8 cellular contexts compared by ENCODE assay signal in genomic region chr3:158532099-158532734, GRCh38. TPM values are rescaled to one million over a fixed set of nuclear protein-coding genes. Genes with fewer than 3 reads are reported as not detected.
A peak's percentile ranks its signal among the peaks of the same experiment; 100 is the strongest.
DNase-seq lines count a peak whose midpoint lies in the region; ATAC-seq, FAIRE-seq and TF ChIP-seq lines count a peak whose summit lies in the region.

No MANE protein-coding gene starts in this region.

- H3K4me3 Mint-ChIP-seq in activated T-cell treated with anti-CD3 and anti-CD28 coated beads, Interleukin-2, amount 50 U/mL, for 72 hours = no peak overlapping the region
- no peak overlapping the region for H3K4me3 Mint-ChIP-seq in activated T-cell treated with anti-CD3 and anti-CD28 coated beads, Interleukin-2, amount 50 U/mL, for 4 hours

- H3K27ac ChIP-seq in H1 (ENCODE audit: low read depth, low read length) (no peak overlapping the region), pancreas (no peak overlapping the region)

- peak; percentile 81 to 83 for TF ChIP-seq RAD21 in H1 (IDR thresholded peaks at IDR 0.05 in 1 of 2, conservative IDR thresholded peaks at IDR 0.05 in 1 of 2; ENCODE audit: low read depth in 2 of 2, low read length in 2 of 2)

- no peak overlapping the region for H3K4ac ChIP-seq in H1 (replicated peaks; ENCODE audit: insufficient read length, low read depth, low read length)

- H3K9me3 ChIP-seq in H1 (ENCODE audit: insufficient read depth in 2 of 2, low read depth in 1 of 2, low read length in 1 of 2) (no peaks in the 10 kb centered on the region), pancreas (no peaks in the 10 kb centered on the region)

- H3K9ac ChIP-seq in H1 (replicated peaks in 1 of 4; ENCODE audit: extremely low read depth in 1 of 4, low read depth in 3 of 4, low read length in 3 of 4) = no peak overlapping the region

- peak in 2 of 3 experiments; percentile 50 to 54; a peak in 2 of 4 replicates for TF ChIP-seq CTCF in H1 (IDR thresholded peaks at IDR 0.05; ENCODE audit: control extremely low read depth in 1 of 3, insufficient read depth in 1 of 3, low read depth in 1 of 3, low read length in 3 of 3)
- TF ChIP-seq CTCF in pancreas (IDR thresholded peaks at IDR 0.05) = no peak

- no peak overlapping the region for H3K56ac ChIP-seq in H1 (replicated peaks; ENCODE audit: insufficient read length, low read depth, low read length)

- TF ChIP-seq POLR2A in H1 (IDR thresholded peaks at IDR 0.05; ENCODE audit: control extremely low read depth in 1 of 2, low read depth in 2 of 2, low read length in 2 of 2) = no peak

- no peaks in the 10 kb centered on the region for H3K79me2 ChIP-seq in H1 (ENCODE audit: control insufficient read depth in 1 of 2, insufficient read depth in 2 of 2, low read length in 2 of 2)

- H3K23ac ChIP-seq in H1 (ENCODE audit: insufficient read length) = no peak overlapping the region

- no peaks in the 10 kb centered on the region for H3K4me1 Mint-ChIP-seq in activated T-cell treated with anti-CD3 and anti-CD28 coated beads, Interleukin-2, amount 50 U/mL, for 72 hours (ENCODE audit: low read depth)
- H3K4me1 Mint-ChIP-seq in activated T-cell treated with anti-CD3 and anti-CD28 coated beads, Interleukin-2, amount 50 U/mL, for 4 hours (ENCODE audit: low read depth) = no peaks in the 10 kb centered on the region

- H2BK12ac ChIP-seq in H1 (ENCODE audit: low read depth, low read length) = no peak overlapping the region

- no peaks in the 10 kb centered on the region for H3K27me3 Mint-ChIP-seq in activated T-cell treated with anti-CD3 and anti-CD28 coated beads, Interleukin-2, amount 50 U/mL, for 72 hours (ENCODE audit: low read depth)
- H3K27me3 Mint-ChIP-seq in activated T-cell treated with anti-CD3 and anti-CD28 coated beads, Interleukin-2, amount 50 U/mL, for 4 hours (ENCODE audit: low read depth) = no peaks in the 10 kb centered on the region

- H3K36me3 ChIP-seq in H1 (ENCODE audit: control insufficient read depth in 2 of 4, insufficient read depth in 4 of 4, low read length in 3 of 4) (no peaks in the 10 kb centered on the region), pancreas (no peaks in the 10 kb centered on the region)

- H3K4me3 ChIP-seq in H1 (ENCODE audit: extremely low read depth in 1 of 4, insufficient read depth in 2 of 4, low read depth in 3 of 4, low read length in 4 of 4) (no peak overlapping the region), pancreas (no peak overlapping the region)

- H4K20me1 ChIP-seq in H1 (replicated peaks in 1 of 2; ENCODE audit: control insufficient read depth in 1 of 2, insufficient read depth in 2 of 2, low read length in 2 of 2) = no peaks in the 10 kb centered on the region

- no peak overlapping the region for H4K91ac ChIP-seq in H1 (replicated peaks; ENCODE audit: insufficient read length, low read length)

- H2BK20ac ChIP-seq in H1 (ENCODE audit: low read length) = no peak overlapping the region

- H4K5ac ChIP-seq in H1 (ENCODE audit: insufficient read length, low read depth, low read length) = no peak overlapping the region

- H3K18ac ChIP-seq in H1 (ENCODE audit: extremely low read depth, low read length) = no peak overlapping the region

- peak; percentile 32 for FAIRE-seq in H1 (lab: Jason Lieb, UNC)
- peak; percentile 94 for FAIRE-seq in pancreas (lab: Jason Lieb, UNC)

- no peaks in the 10 kb centered on the region for H3K4me1 ChIP-seq in H1 (replicated peaks in 1 of 4; ENCODE audit: control insufficient read depth in 3 of 4, insufficient read depth in 4 of 4, low read length in 3 of 4)
- no peaks in the 10 kb centered on the region for H3K4me1 ChIP-seq in pancreas

- POLR2A ChIA-PET in H1 (lab: Charles Lee; ENCODE audit: partially characterized antibody) = no interaction called here

- no peak overlapping the region for H2AFZ ChIP-seq in H1 (ENCODE audit: low read length)

- no peaks in the 10 kb centered on the region for H3K79me1 ChIP-seq in H1 (ENCODE audit: low read depth, low read length)

- H2BK120ac ChIP-seq in H1 (replicated peaks; ENCODE audit: low read depth, low read length) = no peak overlapping the region

- intact Hi-C loops in pancreas (cut with DNase I) = no loop called here

- no peak overlapping the region for H2BK15ac ChIP-seq in H1 (ENCODE audit: low read length)

- TF ChIP-seq EP300 in H1 (IDR thresholded peaks at IDR 0.05; ENCODE audit: borderline replicate concordance in 1 of 2, low read depth in 2 of 2, low read length in 2 of 2) = no peak

- H3K14ac ChIP-seq in H1 (ENCODE audit: insufficient read length) = no peak overlapping the region

- H3K27ac Mint-ChIP-seq in activated T-cell treated with anti-CD3 and anti-CD28 coated beads, Interleukin-2, amount 50 U/mL, for 72 hours = no peak overlapping the region

- no peaks in the 10 kb centered on the region for H3K36me3 Mint-ChIP-seq in activated T-cell treated with anti-CD3 and anti-CD28 coated beads, Interleukin-2, amount 50 U/mL, for 72 hours (ENCODE audit: insufficient read depth in 2 of 2)
- H3K36me3 Mint-ChIP-seq in activated T-cell treated with anti-CD3 and anti-CD28 coated beads, Interleukin-2, amount 50 U/mL, for 4 hours (ENCODE audit: insufficient read depth) = no peaks in the 10 kb centered on the region

- CTCF ChIA-PET in H1 (lab: Charles Lee; ENCODE audit: partially characterized antibody) = interaction anchor here (0.6 to 2.0 kb wide), 9 partner anchors 8 to 926 kb away, joined by 3 to 9 read pairs (median 4); no protein-coding TSS in a partner anchor

- ATAC-seq in activated T-cell treated with anti-CD3 and anti-CD28 coated beads, Interleukin-2, amount 50 U/mL, for 72 hours (replicated peaks in 1 of 2) = no peak
- no peak for ATAC-seq in activated T-cell treated with anti-CD3 and anti-CD28 coated beads, Interleukin-2, amount 50 U/mL, for 4 hours
- ATAC-seq in HG03342 (IDR thresholded peaks at IDR 0.05; ENCODE audit: unreplicated experiment) (peak; percentile 58), pancreas (no peak)

- H3K27me3 ChIP-seq in H1 (replicated peaks in 1 of 4; ENCODE audit: control insufficient read depth in 3 of 4, extremely low read depth in 1 of 4, insufficient read depth in 3 of 4, low read length in 3 of 4) (no peaks in the 10 kb centered on the region), pancreas (no peaks in the 10 kb centered on the region)

- DNase-seq in activated T-cell treated with anti-CD3 and anti-CD28 coated beads, Interleukin-2, amount 50 U/mL, for 72 hours = peak; percentile 2 to 4
- no peak for DNase-seq in activated T-cell treated with anti-CD3 and anti-CD28 coated beads, Interleukin-2, amount 50 U/mL, for 4 hours
- DNase-seq in NCI-H82 (lab: John Stamatoyannopoulos, UW) (peak; percentile 72), H1 (ENCODE audit: low read depth in 1 of 2, low spot score in 2 of 2) (no peak), pancreas (no peak), T-helper 9 cell (no peak), SHP77 treated with DMSO at 0.1 percent for 48 hours (lab: John Stamatoyannopoulos, UW) (no peak)

- no peaks in the 10 kb centered on the region for H3K9me3 Mint-ChIP-seq in activated T-cell treated with anti-CD3 and anti-CD28 coated beads, Interleukin-2, amount 50 U/mL, for 72 hours
- H3K9me3 Mint-ChIP-seq in activated T-cell treated with anti-CD3 and anti-CD28 coated beads, Interleukin-2, amount 50 U/mL, for 4 hours = no peaks in the 10 kb centered on the region

- no peak overlapping the region for H4K8ac ChIP-seq in H1 (ENCODE audit: extremely low read depth, insufficient read depth, low read length)

- no peak overlapping the region for H2BK5ac ChIP-seq in H1 (ENCODE audit: low read depth, low read length)

- H3K4me2 ChIP-seq in H1 (ENCODE audit: insufficient read depth in 1 of 2, low read depth in 2 of 2, low read length in 2 of 2) = no peak overlapping the region

- no peak overlapping the region for H2AK5ac ChIP-seq in H1 (ENCODE audit: low read depth, low read length)

- H3K23me2 ChIP-seq in H1 (ENCODE audit: low read depth, low read length) = no peaks in the 10 kb centered on the region

TF ChIP-seq in H1, 55 proteins besides CTCF, POLR2A, EP300 and RAD21 (continues in another document):
- TF ChIP-seq CHD1 (IDR thresholded peaks at IDR 0.05; ENCODE audit: low read depth, low read length) (no peak), RFX5 (IDR thresholded peaks at IDR 0.05; ENCODE audit: borderline replicate concordance, low read depth, low read length) (no peak), KDM1A (IDR thresholded peaks at IDR 0.05; ENCODE audit: borderline replicate concordance, low read length) (no peak), TAF7 (optimal IDR thresholded peaks at IDR 0.05; ENCODE audit: borderline replicate concordance, low read depth, low read length) (no peak), CHD2 (IDR thresholded peaks at IDR 0.05; ENCODE audit: low read length) (no peak), RNF2 (IDR thresholded peaks at IDR 0.05; ENCODE audit: borderline replicate concordance, low read depth, low read length, missing control alignments, poor library complexity, severe bottlenecking) (no peak), GABPA (IDR thresholded peaks at IDR 0.05; ENCODE audit: borderline replicate concordance, insufficient read depth, low read length) (no peak), ZNF274 (IDR thresholded peaks at IDR 0.05; ENCODE audit: borderline replicate concordance, extremely low read depth, low read length) (no peak), HDAC2 (IDR thresholded peaks at IDR 0.05; ENCODE audit: borderline replicate concordance in 1 of 2, low read depth in 2 of 2, low read length in 2 of 2) (no peak), CBX8 (IDR thresholded peaks at IDR 0.05; ENCODE audit: borderline replicate concordance, low read depth, low read length) (no peak), HDAC6 (IDR thresholded peaks at IDR 0.05; ENCODE audit: low read depth, low read length) (no peak), CTBP2 (IDR thresholded peaks at IDR 0.05; ENCODE audit: borderline replicate concordance, insufficient read depth, insufficient read length, low read length) (no peak), PHF8 (conservative IDR thresholded peaks at IDR 0.05; ENCODE audit: low read depth, low read length) (no peak)

RNA-seq across cellular contexts. Expression of gene MLF1, which starts 38.8 kb away (rescaled TPM):
- total RNA-seq in activated T-cell treated with anti-CD3 and anti-CD28 coated beads, Interleukin-2, amount 50 U/mL, for 72 hours = 1 to 10 TPM; 2.9 to 3.6 TPM
- total RNA-seq in activated T-cell treated with anti-CD3 and anti-CD28 coated beads, Interleukin-2, amount 50 U/mL, for 4 hours = 1 to 10 TPM; 1.6 to 1.8 (median 1.6) TPM
- 39.1 and 48.9 TPM in 2 replicates for total RNA-seq in H1 (2021; fragmentation: NEBNext Ultra II Directional; extraction: Animal tissue kit (Norgen Biotek cat#: 25700))
- polyA plus RNA-seq in H1 (2011; rRNA removed) (9.9 and 13.4 TPM in 2 replicates), pancreas (10 to 100 TPM in 1 of 2 donors, 1 to 10 TPM in 1; 2.7 to 12.0 TPM)
- 22.4 TPM for polyA plus RNA-seq in H1 (2011; cell fraction: cytosol; rRNA removed)
- polyA plus RNA-seq in H1 (2011; cell fraction: nucleus; rRNA removed) = 11.0 TPM
- polyA plus RNA-seq in H1 (2012, experiment 1 of 2) = 21.1 to 24.9 TPM (median 21.3 TPM) in 4 replicates
- 4.8 TPM for polyA plus RNA-seq in H1 (2012, experiment 2 of 2)
- polyA plus RNA-seq in H1 (2013, experiment 1 of 2) = 27.1 TPM
- polyA plus RNA-seq in H1 (2013, experiment 2 of 2) = 26.7 TPM
- polyA minus RNA-seq in H1 (2011; rRNA and poly(A)+ RNA removed) = 12.7 and 16.1 TPM in 2 replicates
- polyA minus RNA-seq in H1 (2011; cell fraction: cytosol; rRNA and poly(A)+ RNA removed) = 8.7 TPM
- polyA minus RNA-seq in H1 (2011; cell fraction: nucleus; rRNA and poly(A)+ RNA removed) = 12.5 TPM
- total RNA-seq in pancreas = 1 to 10 TPM; 1.2 to 6.8 (median 3.6) TPM

Comparison
In these comparisons a context has a peak if more than half of its experiments do, and no peak if none do; other contexts are left out.
1. DNase-seq: peak in activated T-cell treated with anti-CD3 and anti-CD28 coated beads, Interleukin-2, amount 50 U/mL, for 72 hours (2 of 2) and NCI-H82 (single experiment); none in activated T-cell treated with anti-CD3 and anti-CD28 coated beads, Interleukin-2, amount 50 U/mL, for 4 hours (single experiment), H1 (0 of 2), pancreas (0 of 6), T-helper 9 cell (single experiment) and SHP77 treated with DMSO at 0.1 percent for 48 hours (single experiment).
2. CTCF ChIP-seq: peak in H1 (2 of 3); none in pancreas (0 of 4).